5 cellular contexts compared by ENCODE assay signal in genomic region chr4:14002331-14002730, GRCh38.
TF ChIP-seq lines count a peak whose summit lies in the region.
"Not testable (repeated sequence)": the region's sequence is repeated elsewhere in the genome, so short reads cannot be mapped to it uniquely, and the experiment has no call there.

No MANE protein-coding gene starts in this region.

TF ChIP-seq in A549, 52 proteins besides CTCF, POLR2A, EP300 and RAD21:
- peak; percentile 97 for TF ChIP-seq ZFP36 (IDR thresholded peaks at IDR 0.05; ENCODE audit: borderline replicate concordance, partially characterized antibody)

TF ChIP-seq in HEK293, 187 proteins besides CTCF, POLR2A, EP300 and RAD21:
- TF ChIP-seq ZNF585B (tag by site-specific recombination; IDR thresholded peaks at IDR 0.05) (peak; percentile 88), SETDB1 (IDR thresholded peaks at IDR 0.05; ENCODE audit: insufficient read length, low read length) (peak; percentile 21)

TF ChIP-seq in IMR-90, 13 proteins besides CTCF, POLR2A, EP300 and RAD21:
- 0 out of 2 replicates have a peak, but pooled peaks have one; percentile 9 for TF ChIP-seq CEBPB (IDR thresholded peaks at IDR 0.05; ENCODE audit: low read depth, low read length)

TF ChIP-seq in K562, 482 proteins besides CTCF, POLR2A, EP300 and RAD21:
- TF ChIP-seq ZFP36 (IDR thresholded peaks at IDR 0.05; ENCODE audit: low read depth, low read length, partially characterized antibody) (peak; percentile 63), CEBPG (tag; conservative IDR thresholded peaks at IDR 0.05 in 1 of 2, IDR thresholded peaks at IDR 0.05 in 1 of 2) (0 out of 4 replicates have a peak, but pooled peaks of 1 of the 2 experiments have one; percentile 40), CBX5 (IDR thresholded peaks at IDR 0.05; ENCODE audit: borderline replicate concordance, low read depth) (0 out of 2 replicates have a peak, but pooled peaks have one; percentile 37)
- TF ChIP-seq CEBPG (CRISPR knock-in tag; IDR thresholded peaks at IDR 0.05): not testable (repeated sequence)

TF ChIP-seq in HepG2, 621 proteins besides CTCF, POLR2A, EP300 and RAD21:
- peak; percentile 63 for TF ChIP-seq ZFP36 (IDR thresholded peaks at IDR 0.05; ENCODE audit: borderline replicate concordance, low read depth, low read length, partially characterized antibody)
